Comparison of ENCODE assay signal across 12 cellular contexts in the genomic region with DNA sequence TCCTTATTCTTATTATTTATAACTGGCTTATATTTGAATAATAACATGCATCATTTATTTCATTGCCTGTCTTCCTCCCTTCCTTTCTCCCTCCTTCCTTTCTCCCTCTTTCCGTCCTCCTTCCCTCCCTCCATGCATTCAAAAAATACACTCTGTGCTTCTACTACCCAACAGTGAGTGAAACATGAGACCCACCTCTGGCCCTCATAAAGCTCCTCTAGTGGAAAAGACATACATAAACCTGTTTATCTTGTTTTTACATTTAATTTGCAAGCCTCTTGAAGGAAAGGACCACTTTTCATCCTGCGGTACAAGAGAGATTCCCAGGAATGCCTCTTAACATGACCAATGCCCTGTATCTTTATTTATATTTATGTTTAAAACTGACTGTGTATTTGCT.
DNase-seq lines count a peak whose midpoint lies in the region; ATAC-seq lines count a peak whose summit lies in the region.
"Had no signal": no experiment of that assay in that cellular context is flagged by ENCODE, and none has a peak within 500 bp of the region (broad histone marks: within the 10 kb centered on the region; RNA-seq: fewer than 3 reads in every experiment).

No MANE protein-coding gene starts in this region.

- ATAC-seq in HG02798 (IDR thresholded peaks at IDR 0.05; ENCODE audit: poor library complexity, unreplicated experiment), result no peak
- no peak for ATAC-seq in HG03025 (IDR thresholded peaks at IDR 0.05; ENCODE audit: low FRiP score, unreplicated experiment)

- DNase-seq in NCI-H187 treated with DMSO at 0.1 percent for 48 hours (lab: John Stamatoyannopoulos, UW) (peak; percentile 29), NCI-H187 (lab: John Stamatoyannopoulos, UW) (no peak), DMS79 treated with DMSO at 0.1 percent for 48 hours (lab: John Stamatoyannopoulos, UW) (peak; percentile 100), NCI-H510A (lab: John Stamatoyannopoulos, UW) (peak; percentile 22), iPS-NIHi11 (ENCODE audit: low spot score) (peak; percentile 38), NCI-H1694 (lab: John Stamatoyannopoulos, UW) (no peak)
- DNase-seq: C1 segment of cervical spinal cord, H7, NCI-H146, NCI-H774 had no signal

Comparison
In these comparisons a context has a peak if more than half of its experiments do, and no peak if none do; other contexts are left out.
1. DNase-seq: peak in NCI-H187 treated with DMSO at 0.1 percent for 48 hours (single experiment), DMS79 treated with DMSO at 0.1 percent for 48 hours (single experiment), NCI-H510A (single experiment) and iPS-NIHi11 (single experiment); none in NCI-H187 (0 of 2) and NCI-H1694 (single experiment).